25 cellular contexts compared by ENCODE assay signal in the genomic region with DNA sequence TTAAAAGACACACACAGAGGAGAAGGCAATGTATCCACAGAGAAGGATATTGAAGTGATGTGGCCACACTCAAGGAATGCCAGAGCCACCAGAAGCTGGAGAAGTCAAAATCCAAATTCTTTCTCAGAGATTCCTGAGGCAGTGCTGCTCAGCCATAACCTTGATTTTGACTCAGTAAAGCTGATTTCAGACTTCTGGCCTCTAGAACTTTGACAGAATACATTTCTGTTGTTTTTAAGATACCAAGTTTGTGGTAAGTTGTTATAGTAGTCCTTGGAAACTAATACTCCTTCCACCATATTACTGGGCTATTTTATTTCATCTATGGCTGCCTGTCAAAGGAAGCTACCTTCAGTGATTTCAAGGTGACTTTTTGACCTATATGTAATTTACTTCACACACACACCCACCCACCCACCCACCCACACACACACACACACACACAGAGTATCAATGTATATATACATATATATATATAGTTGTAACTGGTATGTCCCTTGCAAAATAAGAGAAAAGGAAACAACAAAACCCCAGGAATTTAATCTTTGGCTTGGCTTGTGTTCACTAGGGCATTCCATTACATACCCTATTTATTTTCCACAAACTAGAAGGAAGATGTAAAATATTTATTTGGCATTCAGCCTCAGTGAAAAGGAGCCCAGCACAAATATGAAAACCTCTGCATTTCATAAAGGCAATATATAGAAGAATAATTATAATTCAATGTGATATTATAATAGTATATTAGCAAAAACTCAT.
DNase-seq lines count a peak whose midpoint lies in the region; ATAC-seq and TF ChIP-seq lines count a peak whose summit lies in the region.
"Had no signal": no experiment of that assay in that cellular context is flagged by ENCODE, and none has a peak within 500 bp of the region (broad histone marks: within the 10 kb centered on the region; RNA-seq: fewer than 3 reads in every experiment).

No MANE protein-coding gene starts in this region.

- H3K4me1 Mint-ChIP-seq in stimulated activated memory B cell treated with anti-CD40 and anti-IgM and Interleukin-4, amounts not matched to agents 10 μg/mL and 1 μg/mL and 100 μg/mL, for 72 hours = no peaks in the 10 kb centered on the region
- H3K4me1 Mint-ChIP-seq: B cell had no signal

- intact Hi-C loops in ascending aorta (cut with DNase I) = no loop called here

- no peak for ATAC-seq in stimulated activated memory B cell treated with anti-CD40 and anti-IgM and Interleukin-4, amounts not matched to agents 10 μg/mL and 1 μg/mL and 100 μg/mL, for 72 hours
- no peak for ATAC-seq in HG03135 (IDR thresholded peaks at IDR 0.05; ENCODE audit: unreplicated experiment)
- ATAC-seq: CD8-positive, alpha-beta T cell; HepG2; K562; PC-3; SK-N-SH treated with all-trans-retinoic acid at 6 μM for 48 hours had no signal

- no peak overlapping the region for H3K4me3 ChIP-seq in brain microvascular endothelial cell (ENCODE audit: low read depth, low read length)
- no peak overlapping the region for H3K4me3 ChIP-seq in ascending aorta
- H3K4me3 ChIP-seq: K562 had no signal

- H3K4me3 Mint-ChIP-seq in stimulated activated memory B cell treated with anti-CD40 and anti-IgM and Interleukin-4, amounts not matched to agents 10 μg/mL and 1 μg/mL and 100 μg/mL, for 72 hours = no peak overlapping the region
- H3K4me3 Mint-ChIP-seq: B cell; CD8-positive, alpha-beta T cell had no signal

- H3K9me3 Mint-ChIP-seq in stimulated activated memory B cell treated with anti-CD40 and anti-IgM and Interleukin-4, amounts not matched to agents 10 μg/mL and 1 μg/mL and 100 μg/mL, for 72 hours = no peaks in the 10 kb centered on the region
- H3K9me3 Mint-ChIP-seq: CD8-positive, alpha-beta T cell had no signal

- no peaks in the 10 kb centered on the region for H3K36me3 ChIP-seq in brain microvascular endothelial cell (replicated peaks)
- no peaks in the 10 kb centered on the region for H3K36me3 ChIP-seq in ascending aorta

- in situ Hi-C loops in brain microvascular endothelial cell (cut with HindIII; ENCODE audit: low pct_ligation_motif_present, low sequenced_read_pairs) = no loop called here

- H3K4me1 ChIP-seq in ascending aorta = no peaks in the 10 kb centered on the region
- H3K4me1 ChIP-seq: Caco-2 had no signal

- no peaks in the 10 kb centered on the region for H3K36me3 Mint-ChIP-seq in stimulated activated memory B cell treated with anti-CD40 and anti-IgM and Interleukin-4, amounts not matched to agents 10 μg/mL and 1 μg/mL and 100 μg/mL, for 72 hours
- H3K36me3 Mint-ChIP-seq: CD8-positive, alpha-beta T cell had no signal

- TF ChIP-seq CTCF in brain microvascular endothelial cell (IDR thresholded peaks at IDR 0.05; ENCODE audit: low read depth, low read length, missing control alignments) (no peak), ascending aorta (IDR thresholded peaks at IDR 0.05) (no peak)

- no peak overlapping the region for H3K27ac Mint-ChIP-seq in stimulated activated memory B cell treated with anti-CD40 and anti-IgM and Interleukin-4, amounts not matched to agents 10 μg/mL and 1 μg/mL and 100 μg/mL, for 72 hours
- H3K27ac Mint-ChIP-seq: B cell; CD8-positive, alpha-beta T cell had no signal

- H3K27ac ChIP-seq in brain microvascular endothelial cell = no peak overlapping the region
- no peak overlapping the region for H3K27ac ChIP-seq in ascending aorta
- H3K27ac ChIP-seq: C4-2B had no signal

- no peaks in the 10 kb centered on the region for H3K27me3 Mint-ChIP-seq in stimulated activated memory B cell treated with anti-CD40 and anti-IgM and Interleukin-4, amounts not matched to agents 10 μg/mL and 1 μg/mL and 100 μg/mL, for 72 hours
- H3K27me3 Mint-ChIP-seq: B cell had no signal

- H3K9me3 ChIP-seq in ascending aorta = no peaks in the 10 kb centered on the region
- H3K9me3 ChIP-seq: Caco-2 had no signal

- DNase-seq in M059J (ENCODE audit: low read depth) = peak; percentile 23
- peak; percentile 7 for DNase-seq in brain microvascular endothelial cell
- DNase-seq in fibroblast of peridontal ligament (ENCODE audit: extremely low read depth) = peak; percentile 73
- DNase-seq in SKM-1 (lab: John Stamatoyannopoulos, UW; ENCODE audit: unreplicated experiment) = no peak
- DNase-seq in ascending aorta (ENCODE audit: low spot score in 2 of 2) = no peak
- DNase-seq: Caco-2; CD8-positive, alpha-beta T cell; GF-D8; Kasumi-1; MV-4-11; NCI-H1105; NCI-H1436 treated with DMSO at 0.1 percent for 48 hours; NCI-H187 treated with DMSO at 0.1 percent for 48 hours; NCI-H2171 treated with DMSO at 0.1 percent for 48 hours; NCI-H524 treated with DMSO at 0.1 percent for 48 hours; NCI-H774; NK-92 treated with Interleukin-12 subunit alpha and Interleukin-12 subunit beta, amount 100 ng/mL, for 24 hours; PC-3 had no signal

- H3K27me3 ChIP-seq in brain microvascular endothelial cell (replicated peaks) = no peaks in the 10 kb centered on the region
- H3K27me3 ChIP-seq in ascending aorta = no peaks in the 10 kb centered on the region

Comparison
In these comparisons a context has a peak if more than half of its experiments do, and no peak if none do; other contexts are left out.
1. DNase-seq: peak in M059J (single experiment), brain microvascular endothelial cell (single experiment) and fibroblast of peridontal ligament (single experiment); none in SKM-1 (single experiment) and ascending aorta (0 of 2).